In the genomic region with DNA sequence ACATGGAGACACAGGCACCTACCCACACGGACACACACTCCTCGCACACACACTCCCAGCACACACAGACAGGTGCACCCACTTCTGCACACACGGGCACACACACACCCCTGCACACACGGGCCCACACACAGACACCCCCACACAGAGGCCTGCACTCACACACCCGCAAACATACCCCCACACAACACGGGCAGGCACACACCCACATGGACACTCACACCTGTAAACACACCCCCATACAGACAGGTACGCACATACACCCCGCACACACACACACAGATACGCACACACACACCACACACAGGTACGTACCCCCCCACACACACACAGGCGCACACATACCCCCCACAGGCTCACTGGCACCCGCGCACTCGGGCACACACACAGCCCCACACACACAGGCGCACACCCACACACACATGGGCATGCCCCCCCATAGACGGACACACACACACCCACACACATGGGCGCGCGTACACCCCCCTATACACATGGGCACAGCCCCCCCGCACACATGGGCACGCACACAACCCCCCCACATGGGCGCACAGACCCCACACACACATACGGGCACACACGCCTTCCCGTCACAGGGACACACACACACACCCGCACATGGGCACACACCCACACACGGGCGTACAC, we compare ENCODE assay signal across 28 cellular contexts. TPM values are rescaled to one million over a fixed set of nuclear protein-coding genes. Genes with fewer than 3 reads are reported as not detected.
"Had no signal": no experiment of that assay in that cellular context is flagged by ENCODE, and none has a peak within 500 bp of the region (broad histone marks: within the 10 kb centered on the region; RNA-seq: fewer than 3 reads in every experiment).

No MANE protein-coding gene starts in this region.

- H3K9me3 Mint-ChIP-seq: activated naive CD4-positive, alpha-beta T cell treated with anti-CD3 and anti-CD28 coated beads, Interleukin-2, amount 50 U/mL, for 24 hours; brain; dendritic cell treated with granulocyte-macrophage colony-stimulating factor and Interleukin-4, amounts not matched to agents 40 ng/mL and 50 ng/mL, for 4 days; mesothelial cell of epicardium; naive thymus-derived CD8-positive, alpha-beta T cell; stimulated activated effector memory CD8-positive, alpha-beta T cell treated with anti-CD3 and anti-CD28 coated beads, Interleukin-12 subunit alpha, Interleukin-12 subunit beta, amount 100 ng/mL, for 72 hours had no signal

- ATAC-seq: activated CD8-positive, alpha-beta T cell treated with anti-CD3 and anti-CD28 coated beads, Interleukin-2, amount 10 ng/mL, durations not matched to agents 7 days and 5 days; naive thymus-derived CD8-positive, alpha-beta T cell; pancreas; right lobe of liver; stimulated activated effector memory CD8-positive, alpha-beta T cell treated with anti-CD3 and anti-CD28 coated beads, Interleukin-12 subunit alpha, Interleukin-12 subunit beta, amount 100 ng/mL, for 72 hours had no signal

- H3K27me3 ChIP-seq: hepatocyte, neutrophil, pancreas, right lobe of liver, upper lobe of left lung had no signal

- H3K4me3 Mint-ChIP-seq: activated CD8-positive, alpha-beta T cell treated with anti-CD3 and anti-CD28 coated beads, Interleukin-2, amount 10 ng/mL, durations not matched to agents 7 days and 5 days; activated naive CD4-positive, alpha-beta T cell treated with anti-CD3 and anti-CD28 coated beads, Interleukin-2, amount 50 U/mL, for 24 hours; dendritic cell treated with granulocyte-macrophage colony-stimulating factor and Interleukin-4, amounts not matched to agents 40 ng/mL and 50 ng/mL, for 4 days; mesothelial cell of epicardium; naive thymus-derived CD8-positive, alpha-beta T cell; stimulated activated effector memory CD8-positive, alpha-beta T cell treated with anti-CD3 and anti-CD28 coated beads, Interleukin-12 subunit alpha, Interleukin-12 subunit beta, amount 100 ng/mL, for 72 hours had no signal

- H3K27ac ChIP-seq: hepatocyte, left ventricle myocardium inferior, neutrophil, pancreas, right lobe of liver, thoracic aorta, upper lobe of left lung, WERI-Rb-1 had no signal

- H3K4me3 ChIP-seq: hepatocyte, left ventricle myocardium inferior, pancreas, right lobe of liver, thoracic aorta, upper lobe of left lung had no signal

- DNase-seq: activated CD4-positive, alpha-beta T cell treated with anti-CD3 and anti-CD28 coated beads, Interleukin-2, amount 50 U/mL, for 1 hour; activated CD4-positive, CD25-positive, alpha-beta regulatory T cell treated with anti-CD3 and anti-CD28 coated beads, Interleukin-2, amount 50 U/mL, for 72 hours; activated CD8-positive, alpha-beta T cell treated with anti-CD3 and anti-CD28 coated beads, Interleukin-2, amount 10 ng/mL, durations not matched to agents 7 days and 5 days; activated gamma-delta T cell treated with Interleukin-2 at 50 U/mL for 16 hours; activated T-cell treated with anti-CD3 and anti-CD28 coated beads, Interleukin-2, amount 50 U/mL, for 1 hour; anterior cingulate cortex; effector CD4-positive, alpha-beta T cell; glutamatergic neuron; kidney glomerular epithelial cell; left ventricle myocardium inferior; naive thymus-derived CD8-positive, alpha-beta T cell; small intestine; stimulated activated CD4-positive, alpha-beta T cell treated with anti-CD3 and anti-CD28 coated beads, Interleukin-2, amount 100 ng/mL, for 24 hours; upper lobe of left lung; WERI-Rb-1 had no signal

- H3K36me3 Mint-ChIP-seq: activated naive CD4-positive, alpha-beta T cell treated with anti-CD3 and anti-CD28 coated beads, Interleukin-2, amount 50 U/mL, for 24 hours had no signal

- H2AFZ ChIP-seq: hepatocyte had no signal

- H3K4me1 ChIP-seq: pancreas, right lobe of liver had no signal

- H3K27me3 Mint-ChIP-seq: activated naive CD4-positive, alpha-beta T cell treated with anti-CD3 and anti-CD28 coated beads, Interleukin-2, amount 50 U/mL, for 24 hours; brain; dendritic cell treated with granulocyte-macrophage colony-stimulating factor and Interleukin-4, amounts not matched to agents 40 ng/mL and 50 ng/mL, for 4 days; naive thymus-derived CD8-positive, alpha-beta T cell had no signal

- H3K27ac Mint-ChIP-seq: activated CD8-positive, alpha-beta T cell treated with anti-CD3 and anti-CD28 coated beads, Interleukin-2, amount 10 ng/mL, durations not matched to agents 7 days and 5 days; activated naive CD4-positive, alpha-beta T cell treated with anti-CD3 and anti-CD28 coated beads, Interleukin-2, amount 50 U/mL, for 24 hours; brain; dendritic cell treated with granulocyte-macrophage colony-stimulating factor and Interleukin-4, amounts not matched to agents 40 ng/mL and 50 ng/mL, for 4 days; mesothelial cell of epicardium; stimulated activated effector memory CD8-positive, alpha-beta T cell treated with anti-CD3 and anti-CD28 coated beads, Interleukin-12 subunit alpha, Interleukin-12 subunit beta, amount 100 ng/mL, for 72 hours had no signal

- H3K4me2 ChIP-seq: hepatocyte had no signal

- H3K9me3 ChIP-seq: left ventricle myocardium inferior, neutrophil, pancreas, right lobe of liver, thoracic aorta, upper lobe of left lung had no signal

- FAIRE-seq: endometrium, frontal cortex, pancreas, small intestine, TTC549 had no signal

- H3K36me3 ChIP-seq: pancreas had no signal

- H3K4me1 Mint-ChIP-seq: brain, mesothelial cell of epicardium had no signal

RNA-seq across cellular contexts. Expression of gene TMEM240, which starts 22.3 kb away (rescaled TPM):
- polyA plus RNA-seq: naive thymus-derived CD8-positive, alpha-beta T cell had no signal
